Comparison of ENCODE assay signal across 26 cellular contexts in genomic region chr5:172841-173251, GRCh38. TPM values are rescaled to one million over a fixed set of nuclear protein-coding genes. Genes with fewer than 3 reads are reported as not detected.
"Had no signal": no experiment of that assay in that cellular context is flagged by ENCODE, and none has a peak within 500 bp of the region (broad histone marks: within the 10 kb centered on the region; RNA-seq: fewer than 3 reads in every experiment).

No MANE protein-coding gene starts in this region.

- DNase-seq: activated CD4-positive, alpha-beta memory T cell treated with anti-CD3 and anti-CD28 coated beads, Interleukin-2, amount 10 ng/mL, durations not matched to agents 7 days and 5 days; activated CD4-positive, alpha-beta T cell treated with anti-CD3 and anti-CD28 coated beads, Interleukin-2, amount 10 ng/mL, durations not matched to agents 24 days and 14 days; activated CD8-positive, alpha-beta memory T cell treated with anti-CD3 and anti-CD28 coated beads, Interleukin-2, amount 10 ng/mL, durations not matched to agents 7 days and 5 days; activated naive CD8-positive, alpha-beta T cell treated with anti-CD3 and anti-CD28 coated beads for 36 hours; activated T-cell treated with anti-CD3 and anti-CD28 coated beads for 4 hours; esophagus squamous epithelium; gastrocnemius medialis; islet precursor cell; mesendoderm; naive B cell; right cardiac atrium; small intestine; stimulated activated CD4-positive, alpha-beta T cell treated with anti-CD3 and anti-CD28 coated beads, Interleukin-15, amount 100 ng/mL, for 24 hours; stomach; transverse colon had no signal

- H3K4me2 ChIP-seq: neural progenitor cell had no signal

- H3K9me3 ChIP-seq: breast epithelium, esophagus squamous epithelium, gastrocnemius medialis, lower lobe of right lung, prostate gland, stomach, transverse colon, vagina had no signal

- ATAC-seq: activated CD4-positive, CD25-positive, alpha-beta regulatory T cell treated with anti-CD3 and anti-CD28 coated beads, Interleukin-2, amount 50 U/mL, for 24 hours; gastrocnemius medialis; lower lobe of right lung; right cardiac atrium; stimulated activated memory B cell treated with anti-CD40 and anti-IgM and Interleukin-4, amounts not matched to agents 10 μg/mL and 1 μg/mL and 100 μg/mL, for 72 hours had no signal

- H3K36me3 ChIP-seq: breast epithelium, esophagus squamous epithelium, gastrocnemius medialis, lower lobe of right lung, neural progenitor cell, prostate gland, stomach, transverse colon, vagina had no signal

- H3K9ac ChIP-seq: neural progenitor cell had no signal

- H3K4me1 Mint-ChIP-seq: activated CD4-positive, alpha-beta memory T cell treated with anti-CD3 and anti-CD28 coated beads, Interleukin-2, amount 10 ng/mL, durations not matched to agents 7 days and 5 days; activated CD4-positive, alpha-beta T cell treated with anti-CD3 and anti-CD28 coated beads, Interleukin-2, amount 10 ng/mL, durations not matched to agents 24 days and 14 days; activated CD8-positive, alpha-beta memory T cell treated with anti-CD3 and anti-CD28 coated beads, Interleukin-2, amount 10 ng/mL, durations not matched to agents 7 days and 5 days; activated naive CD8-positive, alpha-beta T cell treated with anti-CD3 and anti-CD28 coated beads for 36 hours; naive B cell; stimulated activated memory B cell treated with anti-CD40 and anti-IgM and Interleukin-4, amounts not matched to agents 10 μg/mL and 1 μg/mL and 100 μg/mL, for 72 hours had no signal

- H3K4me3 ChIP-seq: breast epithelium, coronary artery, esophagus squamous epithelium, gastrocnemius medialis, lower lobe of right lung, neural progenitor cell, prostate gland, stomach, transverse colon, vagina had no signal

- H3K27ac ChIP-seq: breast epithelium, coronary artery, esophagus squamous epithelium, gastrocnemius medialis, lower lobe of right lung, neural progenitor cell, prostate gland, stomach, transverse colon, vagina had no signal

- H3K4me3 Mint-ChIP-seq: activated CD4-positive, alpha-beta memory T cell treated with anti-CD3 and anti-CD28 coated beads, Interleukin-2, amount 10 ng/mL, durations not matched to agents 7 days and 5 days; activated CD4-positive, alpha-beta T cell treated with anti-CD3 and anti-CD28 coated beads, Interleukin-2, amount 10 ng/mL, durations not matched to agents 24 days and 14 days; activated CD8-positive, alpha-beta memory T cell treated with anti-CD3 and anti-CD28 coated beads, Interleukin-2, amount 10 ng/mL, durations not matched to agents 7 days and 5 days; activated naive CD8-positive, alpha-beta T cell treated with anti-CD3 and anti-CD28 coated beads for 36 hours; naive B cell; neural progenitor cell; stimulated activated memory B cell treated with anti-CD40 and anti-IgM and Interleukin-4, amounts not matched to agents 10 μg/mL and 1 μg/mL and 100 μg/mL, for 72 hours; T-helper 1 cell treated with Interleukin-12 subunit alpha and Interleukin-12 subunit beta and Interleukin-4 antibody, amounts not matched to agents 30 μg/mL and 1 μg/mL, for 36 hours had no signal

- H3K4me1 ChIP-seq: breast epithelium, gastrocnemius medialis, neural progenitor cell, prostate gland, transverse colon, vagina had no signal

- H3K27ac Mint-ChIP-seq: activated CD4-positive, alpha-beta memory T cell treated with anti-CD3 and anti-CD28 coated beads, Interleukin-2, amount 10 ng/mL, durations not matched to agents 7 days and 5 days; activated CD4-positive, alpha-beta T cell treated with anti-CD3 and anti-CD28 coated beads, Interleukin-2, amount 10 ng/mL, durations not matched to agents 24 days and 14 days; activated CD8-positive, alpha-beta memory T cell treated with anti-CD3 and anti-CD28 coated beads, Interleukin-2, amount 10 ng/mL, durations not matched to agents 7 days and 5 days; activated naive CD8-positive, alpha-beta T cell treated with anti-CD3 and anti-CD28 coated beads for 36 hours; naive B cell; stimulated activated memory B cell treated with anti-CD40 and anti-IgM and Interleukin-4, amounts not matched to agents 10 μg/mL and 1 μg/mL and 100 μg/mL, for 72 hours; T-helper 1 cell treated with Interleukin-12 subunit alpha and Interleukin-12 subunit beta and Interleukin-4 antibody, amounts not matched to agents 30 μg/mL and 1 μg/mL, for 36 hours had no signal

- H2AFZ ChIP-seq: neural progenitor cell had no signal

- H3K9me3 Mint-ChIP-seq: activated CD4-positive, alpha-beta memory T cell treated with anti-CD3 and anti-CD28 coated beads, Interleukin-2, amount 10 ng/mL, durations not matched to agents 7 days and 5 days; activated CD4-positive, alpha-beta T cell treated with anti-CD3 and anti-CD28 coated beads, Interleukin-2, amount 10 ng/mL, durations not matched to agents 24 days and 14 days; activated naive CD8-positive, alpha-beta T cell treated with anti-CD3 and anti-CD28 coated beads for 36 hours; naive B cell; neural progenitor cell; stimulated activated memory B cell treated with anti-CD40 and anti-IgM and Interleukin-4, amounts not matched to agents 10 μg/mL and 1 μg/mL and 100 μg/mL, for 72 hours; T-helper 1 cell treated with Interleukin-12 subunit alpha and Interleukin-12 subunit beta and Interleukin-4 antibody, amounts not matched to agents 30 μg/mL and 1 μg/mL, for 36 hours had no signal

- FAIRE-seq: small intestine had no signal

- H3K36me3 Mint-ChIP-seq: activated CD8-positive, alpha-beta memory T cell treated with anti-CD3 and anti-CD28 coated beads, Interleukin-2, amount 10 ng/mL, durations not matched to agents 7 days and 5 days; activated naive CD8-positive, alpha-beta T cell treated with anti-CD3 and anti-CD28 coated beads for 36 hours; naive B cell; stimulated activated memory B cell treated with anti-CD40 and anti-IgM and Interleukin-4, amounts not matched to agents 10 μg/mL and 1 μg/mL and 100 μg/mL, for 72 hours had no signal

- H3K27me3 Mint-ChIP-seq: activated CD4-positive, alpha-beta memory T cell treated with anti-CD3 and anti-CD28 coated beads, Interleukin-2, amount 10 ng/mL, durations not matched to agents 7 days and 5 days; activated CD4-positive, alpha-beta T cell treated with anti-CD3 and anti-CD28 coated beads, Interleukin-2, amount 10 ng/mL, durations not matched to agents 24 days and 14 days; activated naive CD8-positive, alpha-beta T cell treated with anti-CD3 and anti-CD28 coated beads for 36 hours; naive B cell had no signal

- H3K27me3 ChIP-seq: breast epithelium, gastrocnemius medialis, neural progenitor cell, transverse colon, vagina had no signal

RNA-seq across cellular contexts. Expression of gene LRRC14B, which starts 18.4 kb away (rescaled TPM):
- total RNA-seq: activated CD4-positive, alpha-beta memory T cell treated with anti-CD3 and anti-CD28 coated beads, Interleukin-2, amount 10 ng/mL, durations not matched to agents 7 days and 5 days; activated CD4-positive, alpha-beta T cell treated with anti-CD3 and anti-CD28 coated beads, Interleukin-2, amount 10 ng/mL, durations not matched to agents 24 days and 14 days; activated CD8-positive, alpha-beta memory T cell treated with anti-CD3 and anti-CD28 coated beads, Interleukin-2, amount 10 ng/mL, durations not matched to agents 7 days and 5 days; esophagus squamous epithelium; lower lobe of right lung; mucosa of gallbladder; omental fat pad; transverse colon; vagina had no signal
